Comparison of ENCODE assay signal across 1 cellular context in the genomic region with DNA sequence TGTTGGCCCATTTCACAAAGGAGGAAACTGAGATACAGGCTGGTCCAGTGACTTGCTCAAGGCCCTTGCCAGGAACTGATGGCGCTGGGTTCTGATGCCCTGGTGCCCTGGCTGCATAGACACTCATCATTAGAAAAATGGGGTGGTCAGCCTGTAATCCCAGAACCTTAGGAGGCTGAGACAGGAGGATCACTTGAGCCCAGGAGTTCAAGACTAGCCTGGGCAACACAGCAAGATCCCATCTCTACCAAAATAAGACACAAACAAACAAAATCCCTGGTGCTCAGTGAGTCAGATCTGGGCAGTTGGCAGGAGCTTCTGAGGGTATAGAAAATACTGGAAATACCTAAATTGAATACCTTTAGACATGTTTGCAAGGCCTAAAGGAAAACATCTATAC.
TF ChIP-seq lines count a peak whose summit lies in the region.

No MANE protein-coding gene starts in this region.

TF ChIP-seq in K562, 482 proteins besides CTCF, POLR2A, EP300 and RAD21:
- TF ChIP-seq TOE1 (IDR thresholded peaks at IDR 0.05; ENCODE audit: borderline replicate concordance) (no peak), TOE1 (CRISPR knock-in tag; IDR thresholded peaks at IDR 0.05; ENCODE audit: borderline replicate concordance, low read depth) (no peak), ZNF121 (CRISPR knock-in tag; conservative IDR thresholded peaks at IDR 0.05) (peak; percentile 42; the same call in 1 of the 2 replicates)
